ENCODE assay signal across 30 cellular contexts in the genomic region with DNA sequence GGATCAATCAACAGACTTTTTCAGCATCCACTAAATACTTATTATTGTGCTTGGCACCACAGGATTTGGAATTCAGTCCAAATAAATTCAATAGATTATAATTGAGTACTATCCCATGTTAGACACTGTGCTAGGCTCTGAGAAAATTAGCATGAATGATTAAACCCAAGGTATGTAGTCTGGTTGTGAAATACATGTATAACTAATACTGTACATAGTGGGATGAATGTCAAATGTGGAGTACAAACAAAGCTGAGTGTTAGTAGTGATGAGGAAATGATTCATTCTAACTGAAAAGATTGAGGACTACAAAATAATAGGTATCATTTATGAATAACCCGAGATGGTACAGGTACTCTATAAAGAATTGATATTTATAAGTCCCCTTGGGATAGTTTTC.
DNase-seq lines count a peak whose midpoint lies in the region; ATAC-seq, FAIRE-seq and TF ChIP-seq lines count a peak whose summit lies in the region.
"Had no signal": no experiment of that assay in that cellular context is flagged by ENCODE, and none has a peak within 500 bp of the region (broad histone marks: within the 10 kb centered on the region; RNA-seq: fewer than 3 reads in every experiment).

No MANE protein-coding gene starts in this region.

- peak overlapping the region; percentile 23; the same call in 2 of the 3 replicates for H3K4me2 ChIP-seq in A549
- no peak overlapping the region for H3K4me2 ChIP-seq in neuronal stem cell (ENCODE audit: insufficient read depth, low read length, poor library complexity, severe bottlenecking)
- H3K4me2 ChIP-seq: neural progenitor cell had no signal

- H2BK15ac ChIP-seq in neuronal stem cell (ENCODE audit: low read length): no peak overlapping the region

- H2AFZ ChIP-seq in neuronal stem cell (ENCODE audit: low read length): no peak overlapping the region
- H2AFZ ChIP-seq: neural progenitor cell had no signal

- H3K27me3 ChIP-seq in foreskin keratinocyte (no peaks in the 10 kb centered on the region), brain microvascular endothelial cell (replicated peaks) (no peaks in the 10 kb centered on the region), neuronal stem cell (ENCODE audit: control insufficient read depth in 3 of 3, insufficient read depth in 3 of 3, low read depth in 1 of 3, low read length in 3 of 3) (no peaks in the 10 kb centered on the region)
- H3K27me3 ChIP-seq: body of pancreas, neural progenitor cell, transverse colon had no signal

- no peaks in the 10 kb centered on the region for H3K79me1 ChIP-seq in neuronal stem cell (ENCODE audit: low read depth, low read length)

- H2AK5ac ChIP-seq in neuronal stem cell (ENCODE audit: low read depth, low read length): no peak overlapping the region

- H3K36me3 ChIP-seq in brain microvascular endothelial cell (replicated peaks) (no peaks in the 10 kb centered on the region), neuronal stem cell (replicated peaks in 1 of 2; ENCODE audit: control insufficient read depth in 2 of 2, insufficient read depth in 2 of 2, low read length in 2 of 2) (no peaks in the 10 kb centered on the region)
- H3K36me3 ChIP-seq: neural progenitor cell, transverse colon had no signal

- no peak overlapping the region for H3K9ac ChIP-seq in neuronal stem cell (ENCODE audit: low read depth, low read length, poor library complexity)
- H3K9ac ChIP-seq: neural progenitor cell had no signal

- no peak overlapping the region for H4K91ac ChIP-seq in neuronal stem cell (ENCODE audit: low read depth, low read length, poor library complexity)

- no peak overlapping the region for H3K18ac ChIP-seq in neuronal stem cell (ENCODE audit: low read length)

- H3K36me3 Mint-ChIP-seq in endothelial cell (ENCODE audit: low read depth, unreplicated experiment): no peaks in the 10 kb centered on the region
- H3K36me3 Mint-ChIP-seq: activated naive CD8-positive, alpha-beta T cell treated with anti-CD3 and anti-CD28 coated beads for 36 hours; CD8-positive, alpha-beta T cell; memory B cell; WTC11 had no signal

- no peak for TF ChIP-seq RAD21 in A549 (conservative IDR thresholded peaks at IDR 0.05 in 1 of 2, IDR thresholded peaks at IDR 0.05 in 1 of 2)

- H3K4me3 ChIP-seq in A549 (no peak overlapping the region), brain microvascular endothelial cell (ENCODE audit: low read depth, low read length) (no peak overlapping the region), neuronal stem cell (ENCODE audit: low read length in 2 of 2) (no peak overlapping the region)
- H3K4me3 ChIP-seq: body of pancreas, neural progenitor cell, transverse colon had no signal

- FAIRE-seq in A549 (lab: Jason Lieb, UNC): peak; percentile 91
- FAIRE-seq: A204.1, colon, H1, HTR-8/SVneo had no signal

- in situ Hi-C loops in brain microvascular endothelial cell (cut with HindIII; ENCODE audit: low pct_ligation_motif_present, low sequenced_read_pairs): no loop called here

- H2BK12ac ChIP-seq in neuronal stem cell (ENCODE audit: low read length): no peak overlapping the region

- POLR2A ChIA-PET in A549 (lab: Yijun Ruan, JAX): no interaction called here

- no peak for TF ChIP-seq CTCF in A549 (IDR thresholded peaks at IDR 0.05)
- TF ChIP-seq CTCF in foreskin keratinocyte (conservative IDR thresholded peaks at IDR 0.05): no peak
- no peak for TF ChIP-seq CTCF in brain microvascular endothelial cell (IDR thresholded peaks at IDR 0.05; ENCODE audit: low read depth, low read length, missing control alignments)
- TF ChIP-seq CTCF in endothelial cell (IDR thresholded peaks at IDR 0.05; ENCODE audit: unreplicated experiment): no peak

- no peak overlapping the region for H3K4ac ChIP-seq in neuronal stem cell (ENCODE audit: low read length)

- peak in 1 of 2 experiments; percentile 27; a peak in 1 of 6 replicates for ATAC-seq in A549
- peak; percentile 69 for ATAC-seq in foreskin keratinocyte
- ATAC-seq in GM21381 (IDR thresholded peaks at IDR 0.05; ENCODE audit: unreplicated experiment): no peak
- ATAC-seq: body of pancreas; CD8-positive, alpha-beta T cell; effector memory CD8-positive, alpha-beta T cell; left cardiac atrium; Right ventricle myocardium inferior; WTC11 had no signal

- H3K4me3 Mint-ChIP-seq in endothelial cell (ENCODE audit: unreplicated experiment): no peak overlapping the region
- H3K4me3 Mint-ChIP-seq: activated naive CD8-positive, alpha-beta T cell treated with anti-CD3 and anti-CD28 coated beads for 36 hours; CD8-positive, alpha-beta T cell; effector memory CD8-positive, alpha-beta T cell; memory B cell; neural progenitor cell; WTC11 had no signal

- H3K23ac ChIP-seq in neuronal stem cell (ENCODE audit: low read depth, low read length, poor library complexity): no peak overlapping the region

- H3K27ac Mint-ChIP-seq in endothelial cell (ENCODE audit: unreplicated experiment): no peak overlapping the region
- H3K27ac Mint-ChIP-seq: activated naive CD8-positive, alpha-beta T cell treated with anti-CD3 and anti-CD28 coated beads for 36 hours; CD8-positive, alpha-beta T cell; effector memory CD8-positive, alpha-beta T cell; memory B cell; neural progenitor cell; WTC11 had no signal

- H2BK120ac ChIP-seq in neuronal stem cell (ENCODE audit: low read depth, low read length): no peak overlapping the region

- no peak overlapping the region for H4K8ac ChIP-seq in neuronal stem cell (ENCODE audit: low read depth, low read length)

- H3K9me3 ChIP-seq in A549 (no peaks in the 10 kb centered on the region), neuronal stem cell (replicated peaks in 1 of 2; ENCODE audit: control insufficient read depth in 2 of 2, insufficient read depth in 1 of 2, low read depth in 1 of 2, low read length in 2 of 2) (peaks cover 3 to 6% of the 10 kb centered on the region in 2 donors)
- H3K9me3 ChIP-seq: body of pancreas, transverse colon had no signal

- H3K27me3 Mint-ChIP-seq in endothelial cell (ENCODE audit: unreplicated experiment): no peaks in the 10 kb centered on the region
- H3K27me3 Mint-ChIP-seq: activated naive CD8-positive, alpha-beta T cell treated with anti-CD3 and anti-CD28 coated beads for 36 hours; effector memory CD8-positive, alpha-beta T cell had no signal

- H3K27ac ChIP-seq in A549 (no peak overlapping the region), foreskin keratinocyte (no peak overlapping the region), brain microvascular endothelial cell (no peak overlapping the region), neuronal stem cell (replicated peaks; ENCODE audit: low read length) (no peak overlapping the region)
- H3K27ac ChIP-seq: body of pancreas, neural progenitor cell, transverse colon had no signal

- H2BK5ac ChIP-seq in neuronal stem cell (ENCODE audit: low read length): no peak overlapping the region

- no peak overlapping the region for H3K14ac ChIP-seq in neuronal stem cell (ENCODE audit: low read length)

- no peak for TF ChIP-seq POLR2A in A549 (IDR thresholded peaks at IDR 0.05; ENCODE audit: low read length)

- no peak for DNase-seq in A549 (ENCODE audit: low read depth in 1 of 2, low spot score in 1 of 2)
- peak; percentile 19 for DNase-seq in HuH-7.5 (ENCODE audit: low spot score)
- peak; percentile 35 for DNase-seq in astrocyte of the hippocampus (ENCODE audit: low read depth, low spot score)
- peak; percentile 55 to 72 for DNase-seq in foreskin keratinocyte
- no peak for DNase-seq in brain microvascular endothelial cell
- DNase-seq in neuronal stem cell (ENCODE audit: low spot score): no peak
- DNase-seq in endothelial cell (ENCODE audit: low spot score): no peak
- DNase-seq: activated CD4-positive, alpha-beta T cell treated with anti-CD3 and anti-CD28 coated beads, Interleukin-2, amount 50 U/mL, for 48 hours; activated CD8-positive, alpha-beta memory T cell treated with anti-CD3 and anti-CD28 coated beads, Interleukin-2, amount 50 U/mL, for 4 hours; activated naive CD8-positive, alpha-beta T cell treated with anti-CD3 and anti-CD28 coated beads for 36 hours; body of pancreas; CD8-positive, alpha-beta T cell; DMS79; effector memory CD8-positive, alpha-beta T cell; head of caudate nucleus; Kasumi-1; left cardiac atrium; NCI-H1048; NCI-H187 treated with DMSO at 0.1 percent for 48 hours; NCI-H748 treated with DMSO at 0.1 percent for 48 hours; transverse colon had no signal

- H3K4me1 Mint-ChIP-seq in endothelial cell (ENCODE audit: unreplicated experiment): no peaks in the 10 kb centered on the region
- H3K4me1 Mint-ChIP-seq: activated naive CD8-positive, alpha-beta T cell treated with anti-CD3 and anti-CD28 coated beads for 36 hours; memory B cell; neural progenitor cell had no signal

- CTCF ChIA-PET in A549 (lab: Yijun Ruan, JAX): no interaction called here

- 4% methylated on average over 1 of the region's 1 CpG for WGBS in A549 (ENCODE audit: missing lambda C conversion rate)
- WGBS in neuronal stem cell (ENCODE audit: extremely low coverage in 2 of 2, insufficient read length in 2 of 2, insufficient replicate concordance in 1 of 2), 2 donors: no CpG with 5 or more reads among the region's 1 CpG

- TF ChIP-seq EP300 in A549 (IDR thresholded peaks at IDR 0.05): no peak

- H3K4me1 ChIP-seq in A549 (peaks cover 24% of the 10 kb centered on the region), foreskin keratinocyte (peaks cover 13% of the 10 kb centered on the region), neuronal stem cell (ENCODE audit: control insufficient read depth in 2 of 2, insufficient read depth in 1 of 2, low read depth in 1 of 2, low read length in 2 of 2) (no peaks in the 10 kb centered on the region)
- H3K4me1 ChIP-seq: body of pancreas, neural progenitor cell, transverse colon had no signal

- H3K9me3 Mint-ChIP-seq in endothelial cell (ENCODE audit: unreplicated experiment): no peaks in the 10 kb centered on the region
- H3K9me3 Mint-ChIP-seq: memory B cell, WTC11 had no signal

TF ChIP-seq in A549, 52 proteins besides CTCF, POLR2A, EP300 and RAD21 (continues in another document):
- no peak for TF ChIP-seq FOSL2 (IDR thresholded peaks at IDR 0.05)
- TF ChIP-seq FOSL2 (CRISPR knock-in tag; IDR thresholded peaks at IDR 0.05): peak; percentile 32; the same call in 1 of the 2 replicates
- no peak for TF ChIP-seq NR3C1 (IDR thresholded peaks at IDR 0.05)
- no peak for TF ChIP-seq SMC3 (IDR thresholded peaks at IDR 0.05)
- no peak for TF ChIP-seq MAX (IDR thresholded peaks at IDR 0.05)
- no peak for TF ChIP-seq CHD4 (IDR thresholded peaks at IDR 0.05; ENCODE audit: borderline replicate concordance)
- TF ChIP-seq HOXA7 (CRISPR knock-in tag; IDR thresholded peaks at IDR 0.05): no peak
- TF ChIP-seq GATA3 (IDR thresholded peaks at IDR 0.05; ENCODE audit: borderline replicate concordance): no peak
- TF ChIP-seq ZSCAN20 (CRISPR knock-in tag; IDR thresholded peaks at IDR 0.05): no peak
- TF ChIP-seq EHMT2 (IDR thresholded peaks at IDR 0.05; ENCODE audit: low read depth): no peak

Comparison
In these comparisons a context has a peak if more than half of its experiments do, and no peak if none do; other contexts are left out.
1. DNase-seq: peak in HuH-7.5 (single experiment), astrocyte of the hippocampus (single experiment) and foreskin keratinocyte (2 of 2); none in A549 (0 of 2), brain microvascular endothelial cell (single experiment), neuronal stem cell (single experiment) and endothelial cell (single experiment).